15 cellular contexts compared by ENCODE assay signal in the genomic region with DNA sequence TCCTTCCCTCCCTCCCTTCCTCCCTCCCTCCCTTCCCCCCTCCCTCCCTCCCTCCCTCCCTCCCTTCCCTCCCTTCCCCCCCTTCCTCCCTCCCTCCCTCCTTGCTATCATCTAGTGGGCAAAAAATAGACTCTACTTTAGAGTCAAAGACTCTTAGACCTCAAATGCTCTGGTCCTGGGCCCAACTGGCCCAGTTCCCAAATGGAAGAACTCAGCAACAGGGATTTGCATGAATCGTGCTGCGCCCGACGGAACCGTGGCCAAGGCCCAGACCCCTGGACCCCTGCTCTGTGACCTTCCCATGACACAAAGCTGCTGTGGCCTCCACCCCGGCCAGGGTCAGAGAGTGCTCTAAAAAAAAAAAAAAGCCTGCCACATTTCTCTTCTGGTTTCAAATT.
"Had no signal": no experiment of that assay in that cellular context is flagged by ENCODE, and none has a peak within 500 bp of the region (broad histone marks: within the 10 kb centered on the region; RNA-seq: fewer than 3 reads in every experiment).

No MANE protein-coding gene starts in this region.

- H3K4me3 ChIP-seq: gastrocnemius medialis, lung, psoas muscle, thyroid gland had no signal

- H3K9me3 ChIP-seq: gastrocnemius medialis, psoas muscle, thyroid gland had no signal

- H3K4me1 ChIP-seq: psoas muscle, thyroid gland had no signal

- H3K36me3 ChIP-seq: gastrocnemius medialis, thyroid gland had no signal

- ATAC-seq: activated CD8-positive, alpha-beta T cell treated with anti-CD3 and anti-CD28 coated beads for 36 hours; gastrocnemius medialis; psoas muscle had no signal

- H3K27ac ChIP-seq: epithelial cell of prostate, gastrocnemius medialis, psoas muscle, thyroid gland, VCaP had no signal

- H3K27me3 ChIP-seq: thyroid gland had no signal

- DNase-seq: activated CD4-positive, alpha-beta T cell treated with anti-CD3 and anti-CD28 coated beads for 4 hours; activated CD8-positive, alpha-beta T cell treated with anti-CD3 and anti-CD28 coated beads for 36 hours; activated naive CD4-positive, alpha-beta T cell treated with Interleukin-2 at 50 U/mL for 16 hours; caudate nucleus; cortex of kidney; effector memory CD4-positive, alpha-beta T cell; gastrocnemius medialis; naive B cell; occipital lobe; T-cell had no signal
